Comparison of ENCODE assay signal across 8 cellular contexts in the genomic region with DNA sequence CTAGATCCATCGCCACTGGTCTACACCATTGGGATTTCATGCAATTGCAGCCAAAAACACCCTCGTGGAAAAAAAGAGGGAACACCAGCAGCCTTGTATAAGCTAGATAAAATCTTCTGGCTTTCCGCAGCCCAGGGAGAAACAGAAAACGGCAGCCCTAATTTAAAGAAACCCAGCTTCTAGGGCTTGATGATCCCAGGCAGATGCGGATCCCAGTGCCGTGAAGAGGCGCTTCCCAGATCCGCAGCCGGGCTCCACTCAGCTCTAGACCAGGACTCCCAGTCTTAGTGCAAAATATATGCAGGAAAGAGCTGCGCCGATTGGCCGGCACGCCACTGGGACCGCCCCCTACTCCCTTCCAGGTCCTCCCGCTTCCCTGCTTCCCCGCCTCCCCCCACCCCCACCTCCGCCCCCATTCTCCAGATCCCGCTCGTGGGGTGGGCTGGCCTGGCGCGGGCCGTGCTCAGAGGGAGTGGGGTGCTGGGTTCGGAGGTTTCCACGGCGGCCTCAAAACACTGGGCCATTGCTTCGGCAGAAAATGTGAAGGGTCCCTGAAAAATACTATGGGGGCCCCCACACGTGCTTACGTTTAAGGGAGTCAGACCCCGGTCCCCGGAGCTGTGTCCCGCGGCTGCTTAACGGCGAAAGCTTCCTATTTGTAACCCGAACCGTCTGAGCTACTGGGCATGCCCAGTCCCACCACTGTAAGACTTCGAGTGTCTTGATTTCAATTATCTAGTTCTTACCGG.
A peak's percentile ranks its signal among the peaks of the same experiment; 100 is the strongest.
DNase-seq lines count a peak whose midpoint lies in the region; ATAC-seq and TF ChIP-seq lines count a peak whose summit lies in the region.

No MANE protein-coding gene starts in this region.

- no peaks in the 10 kb centered on the region for H3K27me3 ChIP-seq in muscle layer of duodenum (ENCODE audit: low read depth, low read length)

- H3K4me3 Mint-ChIP-seq in Calu3 (ENCODE audit: low read depth, unreplicated experiment), result peak overlapping the region; percentile 71
- peak overlapping the region; percentile 84 for H3K4me3 Mint-ChIP-seq in stimulated activated naive CD8-positive, alpha-beta T cell treated with anti-CD3 and anti-CD28 coated beads, Interleukin-15, Interleukin-2, amounts not matched to agents 100 ng/mL and 50 ng/mL, for 24 hours

- intact Hi-C loops in Calu3 (cut with micrococcal nuclease; ENCODE audit: unreplicated experiment), result loop anchor here (5.0 kb wide), 5 partner anchors 36 to 294 kb away; no protein-coding TSS in a partner anchor

- DNase-seq in Calu3 (peak; percentile 87), LHCN-M2 (ENCODE audit: low read depth) (peak; percentile 93), RKO (ENCODE audit: low spot score) (peak; percentile 96), activated gamma-delta T cell treated with Interleukin-2 at 50 U/mL for 16 hours (peak; percentile 38), fibroblast of pulmonary artery (ENCODE audit: low read depth) (peak; percentile 96)

- H3K27ac Mint-ChIP-seq in Calu3 (ENCODE audit: unreplicated experiment), result peak overlapping the region; percentile 92
- no peak overlapping the region for H3K27ac Mint-ChIP-seq in stimulated activated naive CD8-positive, alpha-beta T cell treated with anti-CD3 and anti-CD28 coated beads, Interleukin-15, Interleukin-2, amounts not matched to agents 100 ng/mL and 50 ng/mL, for 24 hours

- H3K9me3 Mint-ChIP-seq in Calu3 (ENCODE audit: low read depth, unreplicated experiment), result no peaks in the 10 kb centered on the region
- no peaks in the 10 kb centered on the region for H3K9me3 Mint-ChIP-seq in stimulated activated naive CD8-positive, alpha-beta T cell treated with anti-CD3 and anti-CD28 coated beads, Interleukin-15, Interleukin-2, amounts not matched to agents 100 ng/mL and 50 ng/mL, for 24 hours

- H3K36me3 ChIP-seq in muscle layer of duodenum (ENCODE audit: control insufficient read depth in 1 of 2, insufficient read depth in 2 of 2, low read length in 2 of 2), result peaks cover 20 to 29% of the 10 kb centered on the region in 2 donors

- peaks cover 44% of the 10 kb centered on the region for H3K36me3 Mint-ChIP-seq in Calu3 (ENCODE audit: insufficient read depth, unreplicated experiment)
- H3K36me3 Mint-ChIP-seq in stimulated activated naive CD8-positive, alpha-beta T cell treated with anti-CD3 and anti-CD28 coated beads, Interleukin-15, Interleukin-2, amounts not matched to agents 100 ng/mL and 50 ng/mL, for 24 hours (ENCODE audit: low read depth), result no peaks in the 10 kb centered on the region

- no TSS peak for BruUV-seq in Calu3 (replicated peaks; lab: Mats Ljungman, UMichigan)

- peaks cover 19% of the 10 kb centered on the region for H3K4me1 Mint-ChIP-seq in Calu3 (ENCODE audit: low read depth, unreplicated experiment)
- peaks cover 24% of the 10 kb centered on the region for H3K4me1 Mint-ChIP-seq in stimulated activated naive CD8-positive, alpha-beta T cell treated with anti-CD3 and anti-CD28 coated beads, Interleukin-15, Interleukin-2, amounts not matched to agents 100 ng/mL and 50 ng/mL, for 24 hours (ENCODE audit: low read depth)

- H3K9me3 ChIP-seq in muscle layer of duodenum (ENCODE audit: control insufficient read depth in 1 of 2, low read length in 2 of 2), result no peaks in the 10 kb centered on the region

- CTCF ChIA-PET in Calu3 (lab: Charles Lee), result interaction anchor here (0.6 to 2.1 kb wide), 7 partner anchors 130 to 532 kb away, joined by 3 to 8 read pairs (median 4); no protein-coding TSS in a partner anchor

- H3K4me3 ChIP-seq in fibroblast of pulmonary artery (replicated peaks; ENCODE audit: low read depth, low read length), result peak overlapping the region; percentile 86
- H3K4me3 ChIP-seq in muscle layer of duodenum (ENCODE audit: low read depth in 1 of 2, low read length in 2 of 2), result peak overlapping the region; percentile 86 to 98

- no peaks in the 10 kb centered on the region for H3K27me3 Mint-ChIP-seq in Calu3 (ENCODE audit: unreplicated experiment)
- H3K27me3 Mint-ChIP-seq in stimulated activated naive CD8-positive, alpha-beta T cell treated with anti-CD3 and anti-CD28 coated beads, Interleukin-15, Interleukin-2, amounts not matched to agents 100 ng/mL and 50 ng/mL, for 24 hours, result peaks cover 9% of the 10 kb centered on the region

- H3K27ac ChIP-seq in muscle layer of duodenum (ENCODE audit: low read length), result peak overlapping the region; percentile 98

- ATAC-seq in GM19023 (IDR thresholded peaks at IDR 0.05; ENCODE audit: unreplicated experiment), result no peak

- H3K4me1 ChIP-seq in muscle layer of duodenum (ENCODE audit: control insufficient read depth in 1 of 2, insufficient read depth in 2 of 2, low read length in 2 of 2), result peaks cover 6 to 27% of the 10 kb centered on the region in 2 donors

- TF ChIP-seq CTCF in Calu3 (IDR thresholded peaks at IDR 0.05; ENCODE audit: unreplicated experiment), result no peak
- TF ChIP-seq CTCF in fibroblast of pulmonary artery (IDR thresholded peaks at IDR 0.05; ENCODE audit: low read length, missing control alignments), result no peak

Comparison
In these comparisons a context has a peak if more than half of its experiments do, and no peak if none do; other contexts are left out.
1. DNase-seq: peak in every context shown above with its lines; median percentile 96 in RKO; 96 in fibroblast of pulmonary artery; 93 in LHCN-M2; 87 in Calu3; 38 in activated gamma-delta T cell treated with Interleukin-2 at 50 U/mL for 16 hours.